Comparison of ENCODE assay signal across 21 cellular contexts in genomic region chr5:71597001-71597400, GRCh38.
"Had no signal": no experiment of that assay in that cellular context is flagged by ENCODE, and none has a peak within 500 bp of the region (broad histone marks: within the 10 kb centered on the region; RNA-seq: fewer than 3 reads in every experiment).

No MANE protein-coding gene starts in this region.

- H3K9me3 ChIP-seq: stomach had no signal

- H3K9me3 Mint-ChIP-seq: activated CD4-positive, alpha-beta memory T cell treated with anti-CD3 and anti-CD28 coated beads, Interleukin-2, amount 10 ng/mL, durations not matched to agents 7 days and 5 days; mesothelial cell of epicardium; neural crest cell; type B pancreatic cell; WTC11 had no signal

- ATAC-seq: WTC11 had no signal

- H3K4me1 Mint-ChIP-seq: brain, mesothelial cell of epicardium, neural crest cell, WTC11 had no signal

- H3K27ac Mint-ChIP-seq: activated CD4-positive, alpha-beta memory T cell treated with anti-CD3 and anti-CD28 coated beads, Interleukin-2, amount 10 ng/mL, durations not matched to agents 7 days and 5 days; brain; mesothelial cell of epicardium; type B pancreatic cell; WTC11 had no signal

- H3K4me3 Mint-ChIP-seq: activated CD4-positive, alpha-beta memory T cell treated with anti-CD3 and anti-CD28 coated beads, Interleukin-2, amount 10 ng/mL, durations not matched to agents 7 days and 5 days; brain; mesothelial cell of epicardium; neural crest cell; type B pancreatic cell; WTC11 had no signal

- DNase-seq: activated CD4-positive, alpha-beta memory T cell treated with anti-CD3 and anti-CD28 coated beads, Interleukin-2, amount 10 ng/mL, durations not matched to agents 7 days and 5 days; activated CD4-positive, alpha-beta T cell treated with anti-CD3 and anti-CD28 coated beads for 48 hours; activated CD8-positive, alpha-beta memory T cell treated with anti-CD3 and anti-CD28 coated beads, Interleukin-2, amount 50 U/mL, for 48 hours; anterior cingulate cortex; central memory CD4-positive, alpha-beta T cell; head of caudate nucleus; retina; SHP77; stimulated activated CD8-positive, alpha-beta memory T cell treated with anti-CD3 and anti-CD28 coated beads, Interleukin-4, amount 100 ng/mL, for 48 hours; stomach had no signal

- H3K4me3 ChIP-seq: coronary artery, lung, SK-N-MC, stomach had no signal

- H3K27ac ChIP-seq: coronary artery, SK-N-MC, stomach had no signal

- FAIRE-seq: endometrium, frontal cortex, keratinocyte had no signal

- H3K27me3 Mint-ChIP-seq: activated CD4-positive, alpha-beta memory T cell treated with anti-CD3 and anti-CD28 coated beads, Interleukin-2, amount 10 ng/mL, durations not matched to agents 7 days and 5 days; brain; type B pancreatic cell had no signal

- H3K27me3 ChIP-seq: stomach had no signal
